ENCODE assay signal across 9 cellular contexts in genomic region chr21:32613436-32614043, GRCh38. TPM values are rescaled to one million over a fixed set of nuclear protein-coding genes. Genes with fewer than 3 reads are reported as not detected.
A peak's percentile ranks its signal among the peaks of the same experiment; 100 is the strongest.
DNase-seq lines count a peak whose midpoint lies in the region; ATAC-seq, FAIRE-seq and TF ChIP-seq lines count a peak whose summit lies in the region.
"Had no signal": no experiment of that assay in that cellular context is flagged by ENCODE, and none has a peak within 500 bp of the region (broad histone marks: within the 10 kb centered on the region; RNA-seq: fewer than 3 reads in every experiment).

No MANE protein-coding gene starts in this region.

- no peaks in the 10 kb centered on the region for H3K27me3 Mint-ChIP-seq in activated T-cell treated with anti-CD3 and anti-CD28 coated beads, Interleukin-2, amount 50 U/mL, for 24 hours

- H3K4me3 Mint-ChIP-seq in activated T-cell treated with anti-CD3 and anti-CD28 coated beads, Interleukin-2, amount 50 U/mL, for 24 hours = peak overlapping the region; percentile 99

- H3K9me3 ChIP-seq in adrenal gland (replicated peaks in 1 of 3) (no peaks in the 10 kb centered on the region), tibial artery (no peaks in the 10 kb centered on the region)

- H3K4me3 ChIP-seq in adrenal gland = peak overlapping the region in 2 of 4 donors; percentile 78 to 96
- H3K4me3 ChIP-seq in lower leg skin (ENCODE audit: low read depth, poor library complexity, severe bottlenecking) = peak overlapping the region; percentile 84
- peak overlapping the region; percentile 93 to 95 for H3K4me3 ChIP-seq in tibial artery

- intact Hi-C loops in adrenal gland (cut with DNase I) = no loop called here
- intact Hi-C loops in lower leg skin (cut with DNase I; ENCODE audit: low total_unique reads) = no loop called here
- intact Hi-C loops in tibial artery (cut with DNase I; ENCODE audit: low total_unique reads) = loop anchor here (10.0 kb wide), 1 partner anchor 161 kb away; the partner anchor contains the start of gene PAXBP1

- no peak for DNase-seq in activated T-cell treated with anti-CD3 and anti-CD28 coated beads, Interleukin-2, amount 50 U/mL, for 24 hours
- no peak for DNase-seq in activated T-cell treated with anti-CD3 and anti-CD28 coated beads for 4 hours
- peak in 1 of 7 donors; percentile 43 for DNase-seq in adrenal gland
- no peak for DNase-seq in lower leg skin (ENCODE audit: low spot score in 2 of 2)
- DNase-seq in tibial artery = no peak
- DNase-seq in NCI-H510A treated with DMSO at 0.1 percent for 48 hours (lab: John Stamatoyannopoulos, UW) = no peak
- no peak for DNase-seq in H54 (ENCODE audit: insufficient read length, low spot score)
- DNase-seq: DMS79 had no signal

- FAIRE-seq in H54 (lab: Jason Lieb, UNC) = no peak

- WGBS in adrenal gland, 4 donors = 65 to 76% (median 68%) methylated on average over 16 of the region's 16 CpGs
- WGBS in lower leg skin, 2 donors = 70 to 73% methylated on average over 16 of the region's 16 CpGs

- peaks cover 27% of the 10 kb centered on the region for H3K4me1 Mint-ChIP-seq in activated T-cell treated with anti-CD3 and anti-CD28 coated beads, Interleukin-2, amount 50 U/mL, for 24 hours (ENCODE audit: low read depth)

- TF ChIP-seq CTCF in adrenal gland (IDR thresholded peaks at IDR 0.05) = no peak
- TF ChIP-seq CTCF in lower leg skin (IDR thresholded peaks at IDR 0.05) = no peak
- no peak for TF ChIP-seq CTCF in tibial artery (IDR thresholded peaks at IDR 0.05)

- TF ChIP-seq POLR2A in adrenal gland (IDR thresholded peaks at IDR 0.05) = no peak
- TF ChIP-seq POLR2A in lower leg skin (IDR thresholded peaks at IDR 0.05) = no peak
- no peak for TF ChIP-seq POLR2A in H54 (IDR thresholded peaks at IDR 0.05; ENCODE audit: low read depth, low read length)

- no peaks in the 10 kb centered on the region for H3K27me3 ChIP-seq in adrenal gland
- H3K27me3 ChIP-seq in tibial artery = no peaks in the 10 kb centered on the region

- H3K36me3 ChIP-seq in adrenal gland (replicated peaks in 1 of 2) (peaks cover 0 to 8% of the 10 kb centered on the region in 2 donors), tibial artery (peaks cover 3 to 10% (median 7%) of the 10 kb centered on the region in 3 donors)

- peak overlapping the region; percentile 98 for H3K27ac Mint-ChIP-seq in activated T-cell treated with anti-CD3 and anti-CD28 coated beads, Interleukin-2, amount 50 U/mL, for 24 hours

- H3K27ac ChIP-seq in adrenal gland = peak overlapping the region in 3 of 5 donors; percentile 80 to 93 (median 80)
- peak overlapping the region; percentile 89 to 95 for H3K27ac ChIP-seq in tibial artery

- ATAC-seq in GM18520 (IDR thresholded peaks at IDR 0.05; ENCODE audit: unreplicated experiment) = no peak

- no peaks in the 10 kb centered on the region for H3K9me3 Mint-ChIP-seq in activated T-cell treated with anti-CD3 and anti-CD28 coated beads, Interleukin-2, amount 50 U/mL, for 24 hours

- H3K36me3 Mint-ChIP-seq in activated T-cell treated with anti-CD3 and anti-CD28 coated beads, Interleukin-2, amount 50 U/mL, for 24 hours (ENCODE audit: low read depth) = peaks cover 33% of the 10 kb centered on the region

- H3K4me1 ChIP-seq in adrenal gland (replicated peaks in 1 of 2) (peaks cover 14 to 20% of the 10 kb centered on the region in 2 donors), tibial artery (peaks cover 3 to 21% (median 13%) of the 10 kb centered on the region in 4 donors)

RNA-seq across cellular contexts. Expression of gene CFAP298, which starts 1.4 kb away (rescaled TPM):
- total RNA-seq in adrenal gland (10 to 100 TPM; 20.3 to 51.9 (median 34.5) TPM), lower leg skin (10 to 100 TPM; 19.5 to 40.3 (median 30.7) TPM)
- 100 to 1,000 TPM in 1 of 3 donors, 10 to 100 TPM in 2; 48.9 to 101 (median 85.9) TPM for polyA plus RNA-seq in adrenal gland

RNA-seq across cellular contexts. Expression of gene TCP10L, which starts 28.2 kb away (rescaled TPM):
- 1 to 10 TPM in 2 of 8 donors, under 1 TPM in 4, not detected in 2; 0.28 to 2.0 (median 0.78) TPM for total RNA-seq in adrenal gland
- 1 to 10 TPM in 2 of 3 donors, under 1 TPM in 1; 0.79 to 3.0 (median 2.3) TPM for polyA plus RNA-seq in adrenal gland
- total RNA-seq in lower leg skin = under 1 TPM in 1 of 4 donors, not detected in 3; 0.25 TPM
